ENCODE assay signal across 26 cellular contexts in genomic region chr7:2786607-2787116, GRCh38.
"Had no signal": no experiment of that assay in that cellular context is flagged by ENCODE, and none has a peak within 500 bp of the region (broad histone marks: within the 10 kb centered on the region; RNA-seq: fewer than 3 reads in every experiment).

No MANE protein-coding gene starts in this region.

- H3K4me1 ChIP-seq: suprapubic skin had no signal

- DNase-seq: activated CD4-positive, alpha-beta T cell treated with anti-CD3 and anti-CD28 coated beads for 36 hours; activated CD4-positive, CD25-positive, alpha-beta regulatory T cell; activated effector memory CD4-positive, alpha-beta T cell treated with Interleukin-2 at 50 U/mL for 16 hours; activated naive CD4-positive, alpha-beta T cell treated with Interleukin-2 at 50 U/mL for 16 hours; activated naive CD8-positive, alpha-beta T cell treated with anti-CD3 and anti-CD28 coated beads for 36 hours; body of pancreas; cerebellar nuclear complex; effector memory CD8-positive, alpha-beta T cell; foreskin fibroblast; hypothalamus; immature natural killer cell; kidney; left colon; ovary; sigmoid colon; small intestine; stimulated activated CD4-positive, alpha-beta T cell treated with anti-CD3 and anti-CD28 coated beads, Interleukin-1b, Interleukin-23, amount 100 ng/mL, for 48 hours; stimulated activated CD4-positive, alpha-beta T cell treated with anti-CD3 and anti-CD28 coated beads, Interleukin-4, amount 100 ng/mL, for 4 hours; stimulated activated CD8-positive, alpha-beta memory T cell treated with anti-CD3 and anti-CD28 coated beads, Interleukin-4, amount 100 ng/mL, for 48 hours had no signal

- H3K9me3 ChIP-seq: adrenal gland, body of pancreas, neutrophil, ovary, sigmoid colon, suprapubic skin, tibial nerve had no signal

- H3K27ac ChIP-seq: adrenal gland, body of pancreas, coronary artery, neutrophil, ovary, suprapubic skin, tibial nerve had no signal

- H3K36me3 ChIP-seq: ovary had no signal

- FAIRE-seq: endothelial cell of umbilical vein, kidney, small intestine had no signal

- H3K4me3 ChIP-seq: adrenal gland, body of pancreas, coronary artery, ovary, sigmoid colon, suprapubic skin, tibial nerve had no signal

- ATAC-seq: activated CD4-positive, alpha-beta T cell treated with anti-CD3 and anti-CD28 coated beads for 36 hours; body of pancreas; effector memory CD8-positive, alpha-beta T cell; left colon; stimulated activated memory B cell treated with anti-CD40 and anti-IgM and Interleukin-4, amounts not matched to agents 10 μg/mL and 1 μg/mL and 100 μg/mL, for 72 hours had no signal

- H3K27me3 ChIP-seq: adrenal gland, body of pancreas, neutrophil, ovary, sigmoid colon, suprapubic skin, tibial nerve had no signal
